1 cellular context compared by ENCODE assay signal in the genomic region with DNA sequence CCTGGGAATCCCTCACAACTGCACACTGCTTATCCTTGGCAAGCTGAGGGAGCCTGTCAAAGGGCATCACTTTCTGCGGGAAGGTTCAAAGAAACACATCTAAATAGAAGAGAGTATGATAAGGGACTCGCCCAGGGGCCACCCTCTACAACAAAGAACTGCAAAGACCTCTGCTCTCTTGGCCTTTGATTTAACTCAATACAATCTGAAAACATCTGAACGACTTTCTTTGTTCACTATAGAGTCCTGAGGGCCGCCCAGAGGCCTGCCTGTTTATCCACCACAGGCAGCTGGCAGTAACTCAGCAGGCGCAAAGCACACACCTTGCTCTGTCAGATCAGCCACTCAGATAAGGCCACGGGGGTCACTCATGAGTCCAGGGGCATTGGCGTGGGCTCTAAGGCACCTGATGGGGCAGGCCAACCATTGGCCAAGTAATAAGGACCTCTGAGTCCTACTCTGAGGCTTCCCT.
TF ChIP-seq lines count a peak whose summit lies in the region.

No MANE protein-coding gene starts in this region.

TF ChIP-seq in HepG2, 621 proteins besides CTCF, POLR2A, EP300 and RAD21 (continued from another document and continues in another):
- TF ChIP-seq, protein P1, sequence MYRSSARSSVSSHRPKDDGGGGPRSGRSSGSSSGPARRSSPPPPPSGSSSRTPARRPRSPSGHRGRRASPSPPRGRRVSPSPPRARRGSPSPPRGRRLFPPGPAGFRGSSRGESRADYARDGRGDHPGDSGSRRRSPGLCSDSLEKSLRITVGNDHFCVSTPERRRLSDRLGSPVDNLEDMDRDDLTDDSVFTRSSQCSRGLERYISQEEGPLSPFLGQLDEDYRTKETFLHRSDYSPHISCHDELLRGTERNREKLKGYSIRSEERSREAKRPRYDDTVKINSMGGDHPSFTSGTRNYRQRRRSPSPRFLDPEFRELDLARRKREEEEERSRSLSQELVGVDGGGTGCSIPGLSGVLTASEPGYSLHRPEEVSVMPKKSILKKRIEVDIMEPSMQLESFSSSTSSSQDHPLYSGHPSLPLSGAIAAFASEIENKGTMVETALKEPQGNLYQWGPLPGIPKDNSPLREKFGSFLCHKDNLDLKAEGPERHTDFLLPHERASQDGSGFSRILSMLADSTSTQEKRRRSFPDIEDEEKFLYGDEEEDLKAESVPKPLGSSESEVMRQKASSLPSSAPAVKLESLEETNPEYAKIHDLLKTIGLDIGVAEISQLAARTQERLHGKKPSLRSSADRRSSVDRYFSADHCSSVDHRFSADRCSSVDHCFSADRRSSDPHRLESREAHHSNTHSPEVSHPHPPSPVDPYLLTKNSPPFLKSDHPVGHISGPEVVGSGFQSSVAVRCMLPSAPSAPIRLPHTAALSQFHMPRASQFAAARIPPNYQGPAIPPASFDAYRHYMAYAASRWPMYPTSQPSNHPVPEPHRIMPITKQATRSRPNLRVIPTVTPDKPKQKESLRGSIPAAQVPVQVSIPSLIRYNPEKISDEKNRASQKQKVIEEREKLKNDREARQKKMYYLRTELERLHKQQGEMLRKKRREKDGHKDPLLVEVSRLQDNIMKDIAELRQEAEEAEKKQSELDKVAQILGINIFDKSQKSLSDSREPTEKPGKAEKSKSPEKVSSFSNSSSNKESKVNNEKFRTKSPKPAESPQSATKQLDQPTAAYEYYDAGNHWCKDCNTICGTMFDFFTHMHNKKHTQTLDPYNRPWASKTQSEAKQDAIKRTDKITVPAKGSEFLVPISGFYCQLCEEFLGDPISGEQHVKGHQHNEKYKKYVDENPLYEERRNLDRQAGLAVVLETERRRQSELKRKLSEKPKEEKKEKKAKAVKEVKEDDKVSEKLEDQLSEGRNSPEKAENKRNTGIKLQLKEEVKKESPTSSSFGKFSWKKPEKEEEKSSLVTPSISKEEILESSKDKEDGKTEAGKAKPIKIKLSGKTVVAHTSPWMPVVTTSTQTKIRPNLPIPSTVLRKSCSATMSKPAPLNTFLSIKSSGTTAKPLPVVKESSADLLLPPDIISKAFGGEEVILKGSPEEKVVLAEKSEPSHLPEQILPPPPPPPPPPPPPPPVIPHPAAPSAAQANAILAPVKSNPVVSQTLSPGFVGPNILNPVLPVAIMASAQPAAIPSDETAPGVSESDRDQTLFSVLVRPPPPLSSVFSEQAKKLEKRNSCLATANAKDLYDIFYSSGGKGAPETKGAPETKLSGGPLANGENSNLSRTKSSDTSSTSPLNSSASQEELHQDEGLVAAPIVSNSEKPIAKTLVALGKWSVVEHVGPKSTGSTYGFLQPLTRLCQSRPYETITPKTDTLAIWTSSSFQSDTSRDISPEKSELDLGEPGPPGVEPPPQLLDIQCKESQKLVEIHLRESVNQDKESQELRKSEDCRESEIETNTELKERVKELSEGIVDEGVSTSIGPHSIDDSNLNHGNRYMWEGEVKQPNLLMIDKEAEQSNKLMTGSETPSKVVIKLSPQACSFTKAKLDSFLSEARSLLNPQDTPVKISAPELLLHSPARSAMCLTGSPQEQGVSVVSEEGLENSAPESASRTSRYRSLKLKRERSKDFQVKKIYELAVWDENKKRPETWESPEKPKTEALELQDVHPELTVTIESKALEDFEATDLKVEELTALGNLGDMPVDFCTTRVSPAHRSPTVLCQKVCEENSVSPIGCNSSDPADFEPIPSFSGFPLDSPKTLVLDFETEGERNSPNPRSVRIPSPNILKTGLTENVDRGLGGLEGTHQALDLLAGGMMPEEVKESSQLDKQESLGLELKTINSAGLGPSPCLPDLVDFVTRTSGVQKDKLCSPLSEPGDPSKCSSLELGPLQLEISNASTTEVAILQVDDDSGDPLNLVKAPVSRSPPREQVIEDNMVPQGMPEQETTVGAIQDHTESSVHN (CRISPR knock-in tag; IDR thresholded peaks at IDR 0.05), result no peak
- TF ChIP-seq ZNF720 (CRISPR knock-in tag; IDR thresholded peaks at IDR 0.05) (no peak), TP53 (CRISPR knock-in tag; conservative IDR thresholded peaks at IDR 0.05) (no peak), RFXAP (CRISPR knock-in tag; IDR thresholded peaks at IDR 0.05; ENCODE audit: borderline replicate concordance) (no peak), NFE2L1 (CRISPR knock-in tag; IDR thresholded peaks at IDR 0.05; ENCODE audit: borderline replicate concordance) (no peak), ZNF775 (CRISPR knock-in tag; IDR thresholded peaks at IDR 0.05; ENCODE audit: borderline replicate concordance) (no peak), ZNF292 (CRISPR knock-in tag; IDR thresholded peaks at IDR 0.05; ENCODE audit: borderline replicate concordance, low read depth) (peak; percentile 82; the same call in 1 of the 2 replicates), KDM3A (CRISPR knock-in tag; IDR thresholded peaks at IDR 0.05; ENCODE audit: low read depth) (peak; percentile 35; the same call in 1 of the 2 replicates), ONECUT2 (CRISPR knock-in tag; IDR thresholded peaks at IDR 0.05) (peak; percentile 36; the same call in 1 of the 2 replicates), YY1 (IDR thresholded peaks at IDR 0.05; ENCODE audit: insufficient read depth, insufficient replicate concordance, low read depth, low read length) (peak; percentile 18), ZNF24 (IDR thresholded peaks at IDR 0.05) (no peak), IKZF1 (IDR thresholded peaks at IDR 0.05) (no peak), TOPORS (CRISPR knock-in tag; IDR thresholded peaks at IDR 0.05) (no peak), HOXA3 (CRISPR knock-in tag; IDR thresholded peaks at IDR 0.05) (no peak; the same call in 1 of the 2 replicates), RFX3 (CRISPR knock-in tag; IDR thresholded peaks at IDR 0.05) (no peak), KDM2A (CRISPR knock-in tag; IDR thresholded peaks at IDR 0.05; ENCODE audit: borderline replicate concordance, low read depth) (no peak), NFRKB (IDR thresholded peaks at IDR 0.05) (no peak), HOXD1 (CRISPR knock-in tag; IDR thresholded peaks at IDR 0.05) (no peak), ZNF543 (CRISPR knock-in tag; IDR thresholded peaks at IDR 0.05) (peak; percentile 70; the same call in 1 of the 2 replicates), PLRG1 (conservative IDR thresholded peaks at IDR 0.05) (no peak), FOSL2 (CRISPR knock-in tag; IDR thresholded peaks at IDR 0.05) (peak; percentile 57), CBX1 (IDR thresholded peaks at IDR 0.05; ENCODE audit: low read depth) (no peak), SALL1 (CRISPR knock-in tag; IDR thresholded peaks at IDR 0.05) (peak; percentile 78), TBX2 (CRISPR knock-in tag; IDR thresholded peaks at IDR 0.05; ENCODE audit: borderline replicate concordance) (peak; percentile 97), ZNF136 (CRISPR knock-in tag; IDR thresholded peaks at IDR 0.05; ENCODE audit: low read depth) (no peak), SMAD1 (CRISPR knock-in tag; IDR thresholded peaks at IDR 0.05; ENCODE audit: borderline replicate concordance, low read depth) (no peak), TARDBP (CRISPR knock-in tag; IDR thresholded peaks at IDR 0.05) (peak; percentile 62; the same call in 1 of the 2 replicates), ZNF326 (CRISPR knock-in tag; IDR thresholded peaks at IDR 0.05; ENCODE audit: borderline replicate concordance) (no peak), RBM39 (IDR thresholded peaks at IDR 0.05; ENCODE audit: low read depth, low read length, poor library complexity, severe bottlenecking) (no peak), ZNF3 (CRISPR knock-in tag; IDR thresholded peaks at IDR 0.05) (no peak)
- TF ChIP-seq, protein P2, sequence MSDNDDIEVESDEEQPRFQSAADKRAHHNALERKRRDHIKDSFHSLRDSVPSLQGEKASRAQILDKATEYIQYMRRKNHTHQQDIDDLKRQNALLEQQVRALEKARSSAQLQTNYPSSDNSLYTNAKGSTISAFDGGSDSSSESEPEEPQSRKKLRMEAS (IDR thresholded peaks at IDR 0.05), result peak; percentile 45; the same call in 1 of the 2 replicates
- TF ChIP-seq, protein P3, sequence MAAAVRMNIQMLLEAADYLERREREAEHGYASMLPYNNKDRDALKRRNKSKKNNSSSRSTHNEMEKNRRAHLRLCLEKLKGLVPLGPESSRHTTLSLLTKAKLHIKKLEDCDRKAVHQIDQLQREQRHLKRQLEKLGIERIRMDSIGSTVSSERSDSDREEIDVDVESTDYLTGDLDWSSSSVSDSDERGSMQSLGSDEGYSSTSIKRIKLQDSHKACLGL (CRISPR knock-in tag; IDR thresholded peaks at IDR 0.05), result no peak
- TF ChIP-seq, protein P4, sequence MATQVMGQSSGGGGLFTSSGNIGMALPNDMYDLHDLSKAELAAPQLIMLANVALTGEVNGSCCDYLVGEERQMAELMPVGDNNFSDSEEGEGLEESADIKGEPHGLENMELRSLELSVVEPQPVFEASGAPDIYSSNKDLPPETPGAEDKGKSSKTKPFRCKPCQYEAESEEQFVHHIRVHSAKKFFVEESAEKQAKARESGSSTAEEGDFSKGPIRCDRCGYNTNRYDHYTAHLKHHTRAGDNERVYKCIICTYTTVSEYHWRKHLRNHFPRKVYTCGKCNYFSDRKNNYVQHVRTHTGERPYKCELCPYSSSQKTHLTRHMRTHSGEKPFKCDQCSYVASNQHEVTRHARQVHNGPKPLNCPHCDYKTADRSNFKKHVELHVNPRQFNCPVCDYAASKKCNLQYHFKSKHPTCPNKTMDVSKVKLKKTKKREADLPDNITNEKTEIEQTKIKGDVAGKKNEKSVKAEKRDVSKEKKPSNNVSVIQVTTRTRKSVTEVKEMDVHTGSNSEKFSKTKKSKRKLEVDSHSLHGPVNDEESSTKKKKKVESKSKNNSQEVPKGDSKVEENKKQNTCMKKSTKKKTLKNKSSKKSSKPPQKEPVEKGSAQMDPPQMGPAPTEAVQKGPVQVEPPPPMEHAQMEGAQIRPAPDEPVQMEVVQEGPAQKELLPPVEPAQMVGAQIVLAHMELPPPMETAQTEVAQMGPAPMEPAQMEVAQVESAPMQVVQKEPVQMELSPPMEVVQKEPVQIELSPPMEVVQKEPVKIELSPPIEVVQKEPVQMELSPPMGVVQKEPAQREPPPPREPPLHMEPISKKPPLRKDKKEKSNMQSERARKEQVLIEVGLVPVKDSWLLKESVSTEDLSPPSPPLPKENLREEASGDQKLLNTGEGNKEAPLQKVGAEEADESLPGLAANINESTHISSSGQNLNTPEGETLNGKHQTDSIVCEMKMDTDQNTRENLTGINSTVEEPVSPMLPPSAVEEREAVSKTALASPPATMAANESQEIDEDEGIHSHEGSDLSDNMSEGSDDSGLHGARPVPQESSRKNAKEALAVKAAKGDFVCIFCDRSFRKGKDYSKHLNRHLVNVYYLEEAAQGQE (IDR thresholded peaks at IDR 0.05; ENCODE audit: borderline replicate concordance in 1 of 2, low read depth in 1 of 2, low read length in 2 of 2), result peak in 1 of 2 experiments; percentile 56; a peak in 1 of 4 replicates
- TF ChIP-seq, protein P5, sequence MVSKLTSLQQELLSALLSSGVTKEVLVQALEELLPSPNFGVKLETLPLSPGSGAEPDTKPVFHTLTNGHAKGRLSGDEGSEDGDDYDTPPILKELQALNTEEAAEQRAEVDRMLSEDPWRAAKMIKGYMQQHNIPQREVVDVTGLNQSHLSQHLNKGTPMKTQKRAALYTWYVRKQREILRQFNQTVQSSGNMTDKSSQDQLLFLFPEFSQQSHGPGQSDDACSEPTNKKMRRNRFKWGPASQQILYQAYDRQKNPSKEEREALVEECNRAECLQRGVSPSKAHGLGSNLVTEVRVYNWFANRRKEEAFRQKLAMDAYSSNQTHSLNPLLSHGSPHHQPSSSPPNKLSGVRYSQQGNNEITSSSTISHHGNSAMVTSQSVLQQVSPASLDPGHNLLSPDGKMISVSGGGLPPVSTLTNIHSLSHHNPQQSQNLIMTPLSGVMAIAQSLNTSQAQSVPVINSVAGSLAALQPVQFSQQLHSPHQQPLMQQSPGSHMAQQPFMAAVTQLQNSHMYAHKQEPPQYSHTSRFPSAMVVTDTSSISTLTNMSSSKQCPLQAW (CRISPR knock-in tag; IDR thresholded peaks at IDR 0.05), result no peak
- TF ChIP-seq, protein P6, sequence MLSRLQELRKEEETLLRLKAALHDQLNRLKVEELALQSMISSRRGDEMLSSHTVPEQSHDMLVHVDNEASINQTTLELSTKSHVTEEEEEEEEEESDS (CRISPR knock-in tag; IDR thresholded peaks at IDR 0.05; ENCODE audit: borderline replicate concordance), result no peak
- TF ChIP-seq, protein P7, sequence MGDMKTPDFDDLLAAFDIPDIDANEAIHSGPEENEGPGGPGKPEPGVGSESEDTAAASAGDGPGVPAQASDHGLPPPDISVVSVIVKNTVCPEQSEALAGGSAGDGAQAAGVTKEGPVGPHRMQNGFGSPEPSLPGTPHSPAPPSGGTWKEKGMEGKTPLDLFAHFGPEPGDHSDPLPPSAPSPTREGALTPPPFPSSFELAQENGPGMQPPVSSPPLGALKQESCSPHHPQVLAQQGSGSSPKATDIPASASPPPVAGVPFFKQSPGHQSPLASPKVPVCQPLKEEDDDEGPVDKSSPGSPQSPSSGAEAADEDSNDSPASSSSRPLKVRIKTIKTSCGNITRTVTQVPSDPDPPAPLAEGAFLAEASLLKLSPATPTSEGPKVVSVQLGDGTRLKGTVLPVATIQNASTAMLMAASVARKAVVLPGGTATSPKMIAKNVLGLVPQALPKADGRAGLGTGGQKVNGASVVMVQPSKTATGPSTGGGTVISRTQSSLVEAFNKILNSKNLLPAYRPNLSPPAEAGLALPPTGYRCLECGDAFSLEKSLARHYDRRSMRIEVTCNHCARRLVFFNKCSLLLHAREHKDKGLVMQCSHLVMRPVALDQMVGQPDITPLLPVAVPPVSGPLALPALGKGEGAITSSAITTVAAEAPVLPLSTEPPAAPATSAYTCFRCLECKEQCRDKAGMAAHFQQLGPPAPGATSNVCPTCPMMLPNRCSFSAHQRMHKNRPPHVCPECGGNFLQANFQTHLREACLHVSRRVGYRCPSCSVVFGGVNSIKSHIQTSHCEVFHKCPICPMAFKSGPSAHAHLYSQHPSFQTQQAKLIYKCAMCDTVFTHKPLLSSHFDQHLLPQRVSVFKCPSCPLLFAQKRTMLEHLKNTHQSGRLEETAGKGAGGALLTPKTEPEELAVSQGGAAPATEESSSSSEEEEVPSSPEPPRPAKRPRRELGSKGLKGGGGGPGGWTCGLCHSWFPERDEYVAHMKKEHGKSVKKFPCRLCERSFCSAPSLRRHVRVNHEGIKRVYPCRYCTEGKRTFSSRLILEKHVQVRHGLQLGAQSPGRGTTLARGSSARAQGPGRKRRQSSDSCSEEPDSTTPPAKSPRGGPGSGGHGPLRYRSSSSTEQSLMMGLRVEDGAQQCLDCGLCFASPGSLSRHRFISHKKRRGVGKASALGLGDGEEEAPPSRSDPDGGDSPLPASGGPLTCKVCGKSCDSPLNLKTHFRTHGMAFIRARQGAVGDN (CRISPR knock-in tag; IDR thresholded peaks at IDR 0.05), result peak; percentile 76
- TF ChIP-seq, protein P8, sequence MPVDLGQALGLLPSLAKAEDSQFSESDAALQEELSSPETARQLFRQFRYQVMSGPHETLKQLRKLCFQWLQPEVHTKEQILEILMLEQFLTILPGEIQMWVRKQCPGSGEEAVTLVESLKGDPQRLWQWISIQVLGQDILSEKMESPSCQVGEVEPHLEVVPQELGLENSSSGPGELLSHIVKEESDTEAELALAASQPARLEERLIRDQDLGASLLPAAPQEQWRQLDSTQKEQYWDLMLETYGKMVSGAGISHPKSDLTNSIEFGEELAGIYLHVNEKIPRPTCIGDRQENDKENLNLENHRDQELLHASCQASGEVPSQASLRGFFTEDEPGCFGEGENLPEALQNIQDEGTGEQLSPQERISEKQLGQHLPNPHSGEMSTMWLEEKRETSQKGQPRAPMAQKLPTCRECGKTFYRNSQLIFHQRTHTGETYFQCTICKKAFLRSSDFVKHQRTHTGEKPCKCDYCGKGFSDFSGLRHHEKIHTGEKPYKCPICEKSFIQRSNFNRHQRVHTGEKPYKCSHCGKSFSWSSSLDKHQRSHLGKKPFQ (CRISPR knock-in tag; IDR thresholded peaks at IDR 0.05; ENCODE audit: insufficient replicate concordance), result no peak
